ENCODE assay signal across 9 cellular contexts in the genomic region with DNA sequence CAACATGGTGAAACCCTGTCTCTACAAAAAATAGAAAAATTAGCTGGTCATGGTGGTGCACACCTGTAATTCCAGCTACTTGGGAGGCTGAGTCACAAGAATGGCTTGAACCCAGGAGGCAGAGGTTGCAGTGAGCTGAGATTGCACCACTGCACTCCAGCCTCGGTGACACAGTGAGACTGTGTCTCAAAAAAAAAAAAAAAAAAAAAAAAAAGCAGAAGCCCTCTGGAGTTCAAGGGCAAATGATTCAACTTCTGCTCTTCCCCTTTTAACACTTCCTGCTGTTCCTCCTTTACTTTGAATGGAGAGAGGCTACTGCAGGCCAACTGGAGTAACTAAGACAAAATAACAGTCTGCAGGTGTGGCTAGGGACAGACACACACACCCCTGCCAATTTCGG. TPM values are rescaled to one million over a fixed set of nuclear protein-coding genes. Genes with fewer than 3 reads are reported as not detected.
A peak's percentile ranks its signal among the peaks of the same experiment; 100 is the strongest.
DNase-seq lines count a peak whose midpoint lies in the region; ATAC-seq and TF ChIP-seq lines count a peak whose summit lies in the region.
"Not testable (repeated sequence)": the region's sequence is repeated elsewhere in the genome, so short reads cannot be mapped to it uniquely, and the experiment has no call there.
"Had no signal": no experiment of that assay in that cellular context is flagged by ENCODE, and none has a peak within 500 bp of the region (broad histone marks: within the 10 kb centered on the region; RNA-seq: fewer than 3 reads in every experiment).

No MANE protein-coding gene starts in this region.

- TF ChIP-seq CTCF in NB4 (IDR thresholded peaks at IDR 0.05; ENCODE audit: low read depth, low read length); adrenal gland (IDR thresholded peaks at IDR 0.05); mucosa of descending colon (IDR thresholded peaks at IDR 0.05); stomach (IDR thresholded peaks at IDR 0.05): not testable (repeated sequence)

- 10 to 25% (median 15%) methylated on average over 2 of the region's 2 CpGs for WGBS in adrenal gland, 4 donors
- 33 to 47% (median 41%) methylated on average over 2 of the region's 2 CpGs for WGBS in stomach, 5 donors

- H3K27me3 ChIP-seq in BLaER1 treated with 17β-estradiol and CSF1 and Interleukin-3, amounts not matched to agents 10 nM and 100 nM; adrenal gland; stomach: not testable (repeated sequence)

- ATAC-seq in left ventricle myocardium superior, result peak; percentile 43
- peak; percentile 43 for ATAC-seq in mucosa of descending colon

- TF ChIP-seq EP300 in stomach (IDR thresholded peaks at IDR 0.05), result not testable (repeated sequence)

- not testable (repeated sequence) for TF ChIP-seq POLR2A in NB4 (IDR thresholded peaks at IDR 0.05; ENCODE audit: extremely low read depth, insufficient read length); adrenal gland (IDR thresholded peaks at IDR 0.05); stomach (IDR thresholded peaks at IDR 0.05)

- H4K20me1 ChIP-seq in BLaER1 treated with 17β-estradiol and CSF1 and Interleukin-3, amounts not matched to agents 10 nM and 100 nM, result not testable (repeated sequence)

- not testable (repeated sequence) for H3K36me3 ChIP-seq in BLaER1 treated with 17β-estradiol and CSF1 and Interleukin-3, amounts not matched to agents 10 nM and 100 nM; SK-N-MC (ENCODE audit: insufficient read depth, low read length); adrenal gland (replicated peaks in 1 of 2); mucosa of descending colon (ENCODE audit: low read depth); stomach

- peak; percentile 44 for DNase-seq in HT1080 (ENCODE audit: low read depth)
- DNase-seq in NB4 (ENCODE audit: low read depth), result peak; percentile 69
- DNase-seq in SK-N-MC (ENCODE audit: low read depth, low spot score); left ventricle myocardium superior; mucosa of descending colon; stomach: not testable (repeated sequence)
- peak; percentile 34 to 74 (median 66) for DNase-seq in adrenal gland

- not testable (repeated sequence) for H3K9ac ChIP-seq in BLaER1 treated with 17β-estradiol and CSF1 and Interleukin-3, amounts not matched to agents 10 nM and 100 nM; SK-N-MC (ENCODE audit: insufficient read length)

- H3K9me3 ChIP-seq in BLaER1 treated with 17β-estradiol and CSF1 and Interleukin-3, amounts not matched to agents 10 nM and 100 nM (replicated peaks in 1 of 11); SK-N-MC (ENCODE audit: low read depth, low read length); adrenal gland (replicated peaks in 1 of 3); mucosa of descending colon; stomach: not testable (repeated sequence)

- H3K4me2 ChIP-seq in BLaER1 treated with 17β-estradiol and CSF1 and Interleukin-3, amounts not matched to agents 10 nM and 100 nM, result peak overlapping the region; percentile 31 to 74 (median 53); a peak in 21 of 22 replicates

- intact Hi-C loops in adrenal gland (cut with DNase I); left ventricle myocardium superior (cut with micrococcal nuclease); mucosa of descending colon (cut with DNase I, micrococcal nuclease); stomach (cut with DNase I; ENCODE audit: low total_unique reads): not testable (repeated sequence)

- H3K27ac ChIP-seq in BLaER1 treated with 17β-estradiol and CSF1 and Interleukin-3, amounts not matched to agents 10 nM and 100 nM, result peak overlapping the region in 8 of 11 experiments; percentile 0 to 61 (median 37); a peak in 12 of 22 replicates
- peak overlapping the region; percentile 26; the same call in 1 of the 2 replicates for H3K27ac ChIP-seq in SK-N-MC
- H3K27ac ChIP-seq in adrenal gland, result peak overlapping the region; percentile 11 to 75 (median 50)
- peak overlapping the region in 3 of 5 donors; percentile 27 to 51 (median 37) for H3K27ac ChIP-seq in stomach

- peaks cover 44 to 67% (median 55%) of the 10 kb centered on the region in 10 experiments for H3K4me1 ChIP-seq in BLaER1 treated with 17β-estradiol and CSF1 and Interleukin-3, amounts not matched to agents 10 nM and 100 nM
- H3K4me1 ChIP-seq in adrenal gland (replicated peaks in 1 of 2) (peaks cover 50 to 54% of the 10 kb centered on the region in 2 donors), stomach (peaks cover 26 to 63% (median 46%) of the 10 kb centered on the region in 4 donors)
- H3K4me1 ChIP-seq in mucosa of descending colon (ENCODE audit: low read depth), result not testable (repeated sequence)

- H3K4me3 ChIP-seq in BLaER1 treated with 17β-estradiol and CSF1 and Interleukin-3, amounts not matched to agents 10 nM and 100 nM; NB4 (ENCODE audit: low read depth, low read length); SK-N-MC; adrenal gland; mucosa of descending colon; stomach: not testable (repeated sequence)

RNA-seq across cellular contexts. Expression of gene CACHD1, which starts 42.3 kb away (rescaled TPM):
- 6.0 and 6.8 TPM in 2 replicates for total RNA-seq in HT1080 (2014; rRNA removed; shearing (Covaris generic))
- 6.0 and 6.6 TPM in 2 replicates for polyA plus RNA-seq in HT1080 (2015; cell fraction: cytosol; rRNA removed)
- 12.1 and 12.5 TPM in 2 replicates for polyA plus RNA-seq in HT1080 (2015; cell fraction: nucleus; rRNA removed)
- total RNA-seq in adrenal gland, result 10 to 100 TPM; 21.1 to 43.1 (median 32.7) TPM
- 10 to 100 TPM; 14.8 to 23.6 (median 15.8) TPM for polyA plus RNA-seq in adrenal gland
- 3.1 TPM for total RNA-seq in left ventricle myocardium superior
- 1 to 10 TPM; 1.3 to 3.7 (median 2.7) TPM for total RNA-seq in mucosa of descending colon
- 10 to 100 TPM in 2 of 5 donors, 1 to 10 TPM in 3; 1.4 to 22.8 (median 6.7) TPM for total RNA-seq in stomach
- 1 to 10 TPM; 2.8 to 4.4 (median 3.7) TPM for polyA plus RNA-seq in stomach
- polyA plus RNA-seq: HepG2 had no signal
